In the genomic region with DNA sequence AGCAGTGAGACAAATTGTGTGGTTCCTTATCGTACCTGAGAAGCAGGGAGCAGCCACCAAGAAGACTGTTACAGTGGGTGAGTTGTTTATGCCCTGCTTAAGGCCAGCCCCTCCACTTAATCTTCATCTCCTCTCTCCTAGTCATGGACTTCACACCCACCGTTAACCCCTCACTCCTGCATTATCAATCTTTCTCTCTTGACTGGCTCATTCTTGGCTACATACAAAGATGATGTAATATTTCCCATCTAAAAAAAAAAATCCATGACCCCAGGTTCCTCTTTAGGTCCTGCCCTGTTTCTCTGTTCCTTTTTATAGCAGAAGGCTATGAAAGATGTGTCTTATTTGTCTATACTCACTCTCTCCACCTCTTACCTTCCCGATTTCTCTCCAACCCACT, we compare ENCODE assay signal across 16 cellular contexts.
DNase-seq lines count a peak whose midpoint lies in the region; ATAC-seq and TF ChIP-seq lines count a peak whose summit lies in the region.
"Had no signal": no experiment of that assay in that cellular context is flagged by ENCODE, and none has a peak within 500 bp of the region (broad histone marks: within the 10 kb centered on the region; RNA-seq: fewer than 3 reads in every experiment).

No MANE protein-coding gene starts in this region.

- H3K27ac Mint-ChIP-seq in dendritic cell treated with granulocyte-macrophage colony-stimulating factor and Interleukin-4, amounts not matched to agents 40 ng/mL and 50 ng/mL, for 4 days = peak overlapping the region; percentile 74
- H3K27ac Mint-ChIP-seq in activated CD8-positive, alpha-beta T cell treated with anti-CD3 and anti-CD28 coated beads for 36 hours = no peak overlapping the region

- no peaks in the 10 kb centered on the region for H3K9me3 Mint-ChIP-seq in dendritic cell treated with granulocyte-macrophage colony-stimulating factor and Interleukin-4, amounts not matched to agents 40 ng/mL and 50 ng/mL, for 4 days
- H3K9me3 Mint-ChIP-seq in activated CD8-positive, alpha-beta T cell treated with anti-CD3 and anti-CD28 coated beads for 36 hours = no peaks in the 10 kb centered on the region
- H3K9me3 Mint-ChIP-seq: activated T-helper 17 cell treated with anti-CD3 and anti-CD28 coated beads, Interleukin-2, amount 50 U/mL, for 72 hours had no signal

- no peaks in the 10 kb centered on the region for H3K27me3 Mint-ChIP-seq in dendritic cell treated with granulocyte-macrophage colony-stimulating factor and Interleukin-4, amounts not matched to agents 40 ng/mL and 50 ng/mL, for 4 days
- H3K27me3 Mint-ChIP-seq in activated CD8-positive, alpha-beta T cell treated with anti-CD3 and anti-CD28 coated beads for 36 hours = no peaks in the 10 kb centered on the region
- H3K27me3 Mint-ChIP-seq: activated T-helper 17 cell treated with anti-CD3 and anti-CD28 coated beads, Interleukin-2, amount 50 U/mL, for 72 hours had no signal

- H3K9me3 ChIP-seq in HEK293 (ENCODE audit: control insufficient read depth, insufficient read depth, low read depth, low read length) (no peaks in the 10 kb centered on the region), upper lobe of right lung (no peaks in the 10 kb centered on the region)
- H3K9me3 ChIP-seq: right lobe of liver, SJCRH30, thoracic aorta had no signal

- DNase-seq in OCI-M1 (lab: John Stamatoyannopoulos, UW) = peak; percentile 90
- no peak for DNase-seq in upper lobe of right lung
- no peak for DNase-seq in Ammon's horn (ENCODE audit: low spot score)
- no peak for DNase-seq in activated CD8-positive, alpha-beta T cell treated with anti-CD3 and anti-CD28 coated beads for 36 hours
- no peak for DNase-seq in stimulated activated naive CD4-positive, alpha-beta T cell treated with Interleukin-2 at 50 U/mL for 16 hours (lab: John Stamatoyannopoulos, UW)
- DNase-seq: anterior cingulate cortex; GOT3; NK-92 treated with Interleukin-12 subunit alpha and Interleukin-12 subunit beta, amount 100 ng/mL, for 24 hours; right lobe of liver; SJCRH30; stimulated activated CD4-positive, alpha-beta T cell treated with anti-CD3 and anti-CD28 coated beads, Interleukin-1b, Interleukin-23, amount 100 ng/mL, for 48 hours had no signal

- H3K36me3 Mint-ChIP-seq in dendritic cell treated with granulocyte-macrophage colony-stimulating factor and Interleukin-4, amounts not matched to agents 40 ng/mL and 50 ng/mL, for 4 days (ENCODE audit: low read depth) = peaks cover 5% of the 10 kb centered on the region
- H3K36me3 Mint-ChIP-seq in activated CD8-positive, alpha-beta T cell treated with anti-CD3 and anti-CD28 coated beads for 36 hours (ENCODE audit: low read depth) = peaks cover 7% of the 10 kb centered on the region

- TF ChIP-seq CTCF in HEK293 (tag by site-specific recombination; IDR thresholded peaks at IDR 0.05) (no peak), upper lobe of right lung (IDR thresholded peaks at IDR 0.05) (no peak)
- TF ChIP-seq CTCF in activated CD8-positive, alpha-beta T cell treated with anti-CD3 and anti-CD28 coated beads for 36 hours (IDR thresholded peaks at IDR 0.05) = no peak

- no peaks in the 10 kb centered on the region for H3K27me3 ChIP-seq in upper lobe of right lung
- H3K27me3 ChIP-seq: right lobe of liver, SJCRH30 had no signal

- no peak overlapping the region for H3K4me3 Mint-ChIP-seq in dendritic cell treated with granulocyte-macrophage colony-stimulating factor and Interleukin-4, amounts not matched to agents 40 ng/mL and 50 ng/mL, for 4 days
- no peak overlapping the region for H3K4me3 Mint-ChIP-seq in activated CD8-positive, alpha-beta T cell treated with anti-CD3 and anti-CD28 coated beads for 36 hours
- H3K4me3 Mint-ChIP-seq: activated T-helper 17 cell treated with anti-CD3 and anti-CD28 coated beads, Interleukin-2, amount 50 U/mL, for 72 hours had no signal

- H3K4me3 ChIP-seq in HEK293 (ENCODE audit: low read depth, low read length) (no peak overlapping the region), upper lobe of right lung (no peak overlapping the region)
- H3K4me3 ChIP-seq: right lobe of liver, SJCRH30, thoracic aorta had no signal

- POLR2A ChIA-PET in HEK293 (lab: Yijun Ruan, JAX) = no interaction called here
- POLR2A ChIA-PET in activated CD8-positive, alpha-beta T cell treated with anti-CD3 and anti-CD28 coated beads for 36 hours (lab: Charles Lee) = no interaction called here

- peak; percentile 49 for ATAC-seq in upper lobe of right lung
- ATAC-seq in activated CD8-positive, alpha-beta T cell treated with anti-CD3 and anti-CD28 coated beads for 36 hours = no peak
- ATAC-seq: activated T-helper 17 cell treated with anti-CD3 and anti-CD28 coated beads, Interleukin-2, amount 50 U/mL, for 72 hours had no signal

- peaks cover 28% of the 10 kb centered on the region for H3K4me1 Mint-ChIP-seq in dendritic cell treated with granulocyte-macrophage colony-stimulating factor and Interleukin-4, amounts not matched to agents 40 ng/mL and 50 ng/mL, for 4 days (ENCODE audit: low read depth)
- H3K4me1 Mint-ChIP-seq in activated CD8-positive, alpha-beta T cell treated with anti-CD3 and anti-CD28 coated beads for 36 hours (ENCODE audit: low read depth) = peaks cover 26% of the 10 kb centered on the region

- 0 out of 2 replicates have a peak, but pooled peaks cover 2% of the 10 kb centered on the region for H3K4me1 ChIP-seq in HEK293 (ENCODE audit: control insufficient read depth, insufficient read depth, low read length)
- H3K4me1 ChIP-seq in upper lobe of right lung = no peaks in the 10 kb centered on the region
- H3K4me1 ChIP-seq: right lobe of liver, SJCRH30 had no signal

- H3K36me3 ChIP-seq in HEK293 (ENCODE audit: control insufficient read depth in 2 of 2, insufficient read depth in 1 of 2, low read length in 2 of 2) (no peaks in the 10 kb centered on the region), upper lobe of right lung (no peaks in the 10 kb centered on the region)
- H3K36me3 ChIP-seq: right lobe of liver, SJCRH30, thoracic aorta had no signal

- CTCF ChIA-PET in HEK293 (lab: Yijun Ruan, JAX) = no interaction called here
- CTCF ChIA-PET in activated CD8-positive, alpha-beta T cell treated with anti-CD3 and anti-CD28 coated beads for 36 hours (lab: Charles Lee) = no interaction called here

- intact Hi-C loops in dendritic cell treated with granulocyte-macrophage colony-stimulating factor and Interleukin-4, amounts not matched to agents 40 ng/mL and 50 ng/mL, for 4 days (cut with micrococcal nuclease) = no loop called here
- intact Hi-C loops in upper lobe of right lung (cut with DNase I) = no loop called here
- intact Hi-C loops in activated CD8-positive, alpha-beta T cell treated with anti-CD3 and anti-CD28 coated beads for 36 hours (cut with micrococcal nuclease) = no loop called here

- H3K27ac ChIP-seq in HEK293 (ENCODE audit: extremely low read depth, low read depth, low read length) = no peak overlapping the region
- H3K27ac ChIP-seq in upper lobe of right lung = no peak overlapping the region
- H3K27ac ChIP-seq: C4-2B, right lobe of liver, SJCRH30, thoracic aorta had no signal

TF ChIP-seq in HEK293, 187 proteins besides CTCF, POLR2A, EP300 and RAD21 (continues in another document):
- TF ChIP-seq KLF17 (tag by site-specific recombination; IDR thresholded peaks at IDR 0.05) (no peak), ZNF776 (tag by site-specific recombination; IDR thresholded peaks at IDR 0.05; ENCODE audit: borderline replicate concordance) (no peak), ZNF514 (tag by site-specific recombination; IDR thresholded peaks at IDR 0.05) (no peak), ZFHX2 (tag by site-specific recombination; conservative IDR thresholded peaks at IDR 0.05) (0 out of 2 replicates have a peak, but pooled peaks have one; percentile 7), ZNF416 (tag by site-specific recombination; IDR thresholded peaks at IDR 0.05) (no peak)
- TF ChIP-seq, protein P1, sequence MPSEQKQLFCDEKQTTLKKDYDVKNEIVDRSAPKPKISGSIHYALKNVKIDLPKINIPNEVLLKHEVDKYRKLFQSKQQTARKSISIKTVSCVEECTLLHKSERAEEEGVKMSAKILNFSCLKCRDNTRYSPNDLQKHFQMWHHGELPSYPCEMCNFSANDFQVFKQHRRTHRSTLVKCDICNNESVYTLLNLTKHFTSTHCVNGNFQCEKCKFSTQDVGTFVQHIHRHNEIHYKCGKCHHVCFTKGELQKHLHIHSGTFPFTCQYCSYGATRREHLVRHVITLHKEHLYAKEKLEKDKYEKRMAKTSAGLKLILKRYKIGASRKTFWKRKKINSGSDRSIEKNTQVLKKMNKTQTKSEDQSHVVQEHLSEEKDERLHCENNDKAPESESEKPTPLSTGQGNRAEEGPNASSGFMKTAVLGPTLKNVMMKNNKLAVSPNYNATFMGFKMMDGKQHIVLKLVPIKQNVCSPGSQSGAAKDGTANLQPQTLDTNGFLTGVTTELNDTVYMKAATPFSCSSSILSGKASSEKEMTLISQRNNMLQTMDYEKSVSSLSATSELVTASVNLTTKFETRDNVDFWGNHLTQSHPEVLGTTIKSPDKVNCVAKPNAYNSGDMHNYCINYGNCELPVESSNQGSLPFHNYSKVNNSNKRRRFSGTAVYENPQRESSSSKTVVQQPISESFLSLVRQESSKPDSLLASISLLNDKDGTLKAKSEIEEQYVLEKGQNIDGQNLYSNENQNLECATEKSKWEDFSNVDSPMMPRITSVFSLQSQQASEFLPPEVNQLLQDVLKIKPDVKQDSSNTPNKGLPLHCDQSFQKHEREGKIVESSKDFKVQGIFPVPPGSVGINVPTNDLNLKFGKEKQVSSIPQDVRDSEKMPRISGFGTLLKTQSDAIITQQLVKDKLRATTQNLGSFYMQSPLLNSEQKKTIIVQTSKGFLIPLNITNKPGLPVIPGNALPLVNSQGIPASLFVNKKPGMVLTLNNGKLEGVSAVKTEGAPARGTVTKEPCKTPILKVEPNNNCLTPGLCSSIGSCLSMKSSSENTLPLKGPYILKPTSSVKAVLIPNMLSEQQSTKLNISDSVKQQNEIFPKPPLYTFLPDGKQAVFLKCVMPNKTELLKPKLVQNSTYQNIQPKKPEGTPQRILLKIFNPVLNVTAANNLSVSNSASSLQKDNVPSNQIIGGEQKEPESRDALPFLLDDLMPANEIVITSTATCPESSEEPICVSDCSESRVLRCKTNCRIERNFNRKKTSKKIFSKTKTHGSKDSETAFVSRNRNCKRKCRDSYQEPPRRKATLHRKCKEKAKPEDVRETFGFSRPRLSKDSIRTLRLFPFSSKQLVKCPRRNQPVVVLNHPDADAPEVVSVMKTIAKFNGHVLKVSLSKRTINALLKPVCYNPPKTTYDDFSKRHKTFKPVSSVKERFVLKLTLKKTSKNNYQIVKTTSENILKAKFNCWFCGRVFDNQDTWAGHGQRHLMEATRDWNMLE (tag by site-specific recombination; conservative IDR thresholded peaks at IDR 0.05; ENCODE audit: low read depth) = no peak
